12 cellular contexts compared by ENCODE assay signal in the genomic region with DNA sequence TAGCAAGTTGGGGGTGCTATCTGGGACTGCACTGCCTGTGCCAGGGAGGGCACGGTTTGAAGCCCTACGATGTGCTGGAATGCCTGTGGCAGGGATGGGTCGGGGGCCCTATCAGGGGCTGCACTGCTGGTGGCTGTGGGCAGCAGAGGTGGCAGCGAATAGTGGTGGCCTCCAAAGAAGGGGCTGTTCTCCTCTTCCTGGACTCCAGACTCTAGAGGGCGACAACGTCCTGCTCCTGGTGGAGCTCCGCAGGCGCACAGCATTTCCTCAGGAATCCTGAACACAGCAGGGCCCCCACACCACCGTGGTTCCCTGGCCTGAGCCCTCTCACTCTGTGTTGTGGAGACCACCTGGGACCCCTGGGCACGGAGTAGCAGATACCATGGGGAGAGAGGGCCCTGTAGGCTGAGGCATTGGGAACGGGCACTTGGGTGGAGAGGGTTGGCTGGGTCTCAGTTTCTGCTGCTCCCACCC.
A peak's percentile ranks its signal among the peaks of the same experiment; 100 is the strongest.
DNase-seq lines count a peak whose midpoint lies in the region; ATAC-seq and TF ChIP-seq lines count a peak whose summit lies in the region.
"Had no signal": no experiment of that assay in that cellular context is flagged by ENCODE, and none has a peak within 500 bp of the region (broad histone marks: within the 10 kb centered on the region; RNA-seq: fewer than 3 reads in every experiment).

No MANE protein-coding gene starts in this region.

- peaks cover 9% of the 10 kb centered on the region for H3K4me1 Mint-ChIP-seq in activated naive CD8-positive, alpha-beta T cell treated with anti-CD3 and anti-CD28 coated beads, Interleukin-2, amount 50 U/mL, for 24 hours
- H3K4me1 Mint-ChIP-seq in activated naive CD8-positive, alpha-beta T cell treated with anti-CD3 and anti-CD28 coated beads for 36 hours: peaks cover 14% of the 10 kb centered on the region
- H3K4me1 Mint-ChIP-seq in type B pancreatic cell (ENCODE audit: unreplicated experiment): no peaks in the 10 kb centered on the region

- 50 to 93% (median 86%) methylated on average over 2 to 11 of the region's 11 CpGs for WGBS in heart left ventricle, 4 donors
- 85 to 89% methylated on average over 11 of the region's 11 CpGs for WGBS in sigmoid colon, 2 donors

- no peak for TF ChIP-seq EP300 in sigmoid colon (IDR thresholded peaks at IDR 0.05)

- TF ChIP-seq CTCF in heart left ventricle (IDR thresholded peaks at IDR 0.05) (peak in 6 of 12 donors; percentile 13 to 26 (median 22)), type B pancreatic cell (conservative IDR thresholded peaks at IDR 0.05) (peak; percentile 17), sigmoid colon (IDR thresholded peaks at IDR 0.05) (no peak)

- ATAC-seq in activated naive CD8-positive, alpha-beta T cell treated with anti-CD3 and anti-CD28 coated beads, Interleukin-2, amount 50 U/mL, for 24 hours: peak; percentile 31
- peak; percentile 24 to 65 (median 40) for ATAC-seq in heart left ventricle
- ATAC-seq in HG02642 (IDR thresholded peaks at IDR 0.05; ENCODE audit: poor library complexity, unreplicated experiment): no peak

- DNase-seq in activated naive CD8-positive, alpha-beta T cell treated with anti-CD3 and anti-CD28 coated beads, Interleukin-2, amount 50 U/mL, for 24 hours: peak; percentile 8
- DNase-seq in activated naive CD8-positive, alpha-beta T cell treated with anti-CD3 and anti-CD28 coated beads for 36 hours: no peak
- peak; percentile 48 for DNase-seq in RPMI7951 (ENCODE audit: low read depth)
- no peak for DNase-seq in heart left ventricle
- DNase-seq in type B pancreatic cell (ENCODE audit: extremely low spot score, unreplicated experiment): no peak
- DNase-seq in sigmoid colon: no peak
- no peak for DNase-seq in Kasumi-1 (lab: John Stamatoyannopoulos, UW)
- DNase-seq: HCEC 1CT, NCI-H1105 had no signal

- H3K36me3 ChIP-seq in heart left ventricle (no peaks in the 10 kb centered on the region), sigmoid colon (no peaks in the 10 kb centered on the region)

- H3K4me3 Mint-ChIP-seq in activated naive CD8-positive, alpha-beta T cell treated with anti-CD3 and anti-CD28 coated beads, Interleukin-2, amount 50 U/mL, for 24 hours: no peak overlapping the region
- H3K4me3 Mint-ChIP-seq in activated naive CD8-positive, alpha-beta T cell treated with anti-CD3 and anti-CD28 coated beads for 36 hours: no peak overlapping the region
- H3K4me3 Mint-ChIP-seq in type B pancreatic cell: no peak overlapping the region
- H3K4me3 Mint-ChIP-seq: dendritic cell treated with granulocyte-macrophage colony-stimulating factor and Interleukin-4, amounts not matched to agents 40 ng/mL and 50 ng/mL, for 4 days; natural killer cell treated with Interleukin-12 subunit alpha and Interleukin-12 subunit beta and Interleukin-15 and Interleukin-18, amount 100 ng/mL, for 72 hours had no signal

- intact Hi-C loops in heart left ventricle (cut with DNase I): loop anchor here in 4 of 10 donors (5.0 to 10.0 kb wide), 4 partner anchors 149 to 251 kb away; no protein-coding TSS in a partner anchor
- intact Hi-C loops in sigmoid colon (cut with DNase I): no loop called here

- TF ChIP-seq POLR2A in heart left ventricle (IDR thresholded peaks at IDR 0.05) (no peak), sigmoid colon (IDR thresholded peaks at IDR 0.05) (no peak)

- peaks cover 18% of the 10 kb centered on the region for H3K27me3 Mint-ChIP-seq in activated naive CD8-positive, alpha-beta T cell treated with anti-CD3 and anti-CD28 coated beads, Interleukin-2, amount 50 U/mL, for 24 hours
- peaks cover 4% of the 10 kb centered on the region for H3K27me3 Mint-ChIP-seq in activated naive CD8-positive, alpha-beta T cell treated with anti-CD3 and anti-CD28 coated beads for 36 hours
- H3K27me3 Mint-ChIP-seq in type B pancreatic cell: no peaks in the 10 kb centered on the region

- peaks cover 0 to 3% (median 0%) of the 10 kb centered on the region in 12 donors for H3K4me1 ChIP-seq in heart left ventricle
- H3K4me1 ChIP-seq in sigmoid colon: no peaks in the 10 kb centered on the region

- H3K27ac ChIP-seq in heart left ventricle (no peak overlapping the region), sigmoid colon (no peak overlapping the region)

- no peaks in the 10 kb centered on the region for H3K9me3 Mint-ChIP-seq in activated naive CD8-positive, alpha-beta T cell treated with anti-CD3 and anti-CD28 coated beads, Interleukin-2, amount 50 U/mL, for 24 hours
- peaks cover 1% of the 10 kb centered on the region for H3K9me3 Mint-ChIP-seq in activated naive CD8-positive, alpha-beta T cell treated with anti-CD3 and anti-CD28 coated beads for 36 hours
- H3K9me3 Mint-ChIP-seq in type B pancreatic cell: peaks cover 7% of the 10 kb centered on the region
- H3K9me3 Mint-ChIP-seq: natural killer cell treated with Interleukin-12 subunit alpha and Interleukin-12 subunit beta and Interleukin-15 and Interleukin-18, amount 100 ng/mL, for 72 hours had no signal

- no peak overlapping the region for H3K27ac Mint-ChIP-seq in activated naive CD8-positive, alpha-beta T cell treated with anti-CD3 and anti-CD28 coated beads, Interleukin-2, amount 50 U/mL, for 24 hours
- H3K27ac Mint-ChIP-seq in activated naive CD8-positive, alpha-beta T cell treated with anti-CD3 and anti-CD28 coated beads for 36 hours: no peak overlapping the region
- no peak overlapping the region for H3K27ac Mint-ChIP-seq in type B pancreatic cell
- H3K27ac Mint-ChIP-seq: dendritic cell treated with granulocyte-macrophage colony-stimulating factor and Interleukin-4, amounts not matched to agents 40 ng/mL and 50 ng/mL, for 4 days; natural killer cell treated with Interleukin-12 subunit alpha and Interleukin-12 subunit beta and Interleukin-15 and Interleukin-18, amount 100 ng/mL, for 72 hours had no signal

- no peaks in the 10 kb centered on the region for H3K36me3 Mint-ChIP-seq in activated naive CD8-positive, alpha-beta T cell treated with anti-CD3 and anti-CD28 coated beads, Interleukin-2, amount 50 U/mL, for 24 hours (ENCODE audit: low read depth)
- H3K36me3 Mint-ChIP-seq in activated naive CD8-positive, alpha-beta T cell treated with anti-CD3 and anti-CD28 coated beads for 36 hours: no peaks in the 10 kb centered on the region
- H3K36me3 Mint-ChIP-seq in type B pancreatic cell: no peaks in the 10 kb centered on the region
- H3K36me3 Mint-ChIP-seq: natural killer cell treated with Interleukin-12 subunit alpha and Interleukin-12 subunit beta and Interleukin-15 and Interleukin-18, amount 100 ng/mL, for 72 hours had no signal

- peaks cover 0 to 12% (median 0%) of the 10 kb centered on the region in 12 donors for H3K9me3 ChIP-seq in heart left ventricle
- H3K9me3 ChIP-seq in sigmoid colon: no peaks in the 10 kb centered on the region

- H3K27me3 ChIP-seq in heart left ventricle (no peaks in the 10 kb centered on the region), sigmoid colon (no peaks in the 10 kb centered on the region)

- H3K4me3 ChIP-seq in heart left ventricle (no peak overlapping the region), sigmoid colon (no peak overlapping the region)

Comparison
In these comparisons a context has a peak if more than half of its experiments do, and no peak if none do; other contexts are left out.
1. DNase-seq: peak in activated naive CD8-positive, alpha-beta T cell treated with anti-CD3 and anti-CD28 coated beads, Interleukin-2, amount 50 U/mL, for 24 hours (single experiment) and RPMI7951 (single experiment); none in activated naive CD8-positive, alpha-beta T cell treated with anti-CD3 and anti-CD28 coated beads for 36 hours (single experiment), heart left ventricle (0 of 5), type B pancreatic cell (single experiment), sigmoid colon (single experiment) and Kasumi-1 (0 of 2).